Comparison of ENCODE assay signal across 10 cellular contexts in the genomic region with DNA sequence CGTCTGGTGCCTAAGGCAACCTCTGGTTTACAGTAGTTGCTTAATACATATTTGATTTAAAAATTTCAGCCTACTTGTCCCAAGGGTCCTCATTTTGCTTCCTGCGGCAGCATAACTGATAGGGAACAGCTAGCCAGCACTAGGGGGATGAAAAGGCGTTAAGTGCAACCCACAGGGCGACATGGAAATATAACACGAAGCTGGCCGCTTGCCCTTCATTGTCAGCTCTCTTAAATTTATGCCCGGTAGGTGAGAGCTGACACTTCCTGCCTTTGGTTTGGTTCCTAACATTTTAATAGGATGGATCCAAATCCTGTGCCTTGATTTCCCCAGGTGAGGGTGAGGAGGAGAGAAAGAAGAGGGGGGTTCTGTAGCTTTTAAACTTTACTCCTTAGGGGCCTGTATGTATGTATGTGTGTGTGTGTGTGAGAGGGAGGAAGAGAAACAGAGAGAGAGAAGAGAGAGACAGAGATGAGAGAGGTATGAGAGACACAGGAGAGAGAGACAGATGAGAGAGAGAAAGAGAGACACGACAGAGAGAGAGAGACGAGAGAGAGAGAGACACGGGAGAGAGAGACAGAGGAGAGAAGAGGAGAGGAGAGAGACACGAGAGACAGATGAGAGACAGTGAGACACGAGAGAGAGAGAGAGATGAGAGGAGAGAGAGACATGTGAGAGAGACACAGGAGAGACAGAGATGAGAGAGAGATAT. TPM values are rescaled to one million over a fixed set of nuclear protein-coding genes. Genes with fewer than 3 reads are reported as not detected.
DNase-seq lines count a peak whose midpoint lies in the region; ATAC-seq and TF ChIP-seq lines count a peak whose summit lies in the region.
"Had no signal": no experiment of that assay in that cellular context is flagged by ENCODE, and none has a peak within 500 bp of the region (broad histone marks: within the 10 kb centered on the region; RNA-seq: fewer than 3 reads in every experiment).

No MANE protein-coding gene starts in this region.

- CTCF ChIA-PET in CD8-positive, alpha-beta T cell (lab: Charles Lee), result no interaction called here

- H3K79me2 ChIP-seq in ACC112 (ENCODE audit: control insufficient read depth, insufficient read depth, low read length, unreplicated experiment) (no peaks in the 10 kb centered on the region), Karpas-422 (ENCODE audit: low read length) (no peaks in the 10 kb centered on the region)

- H3K4me1 ChIP-seq in ACC112 (ENCODE audit: control insufficient read depth, insufficient read depth, low read length, unreplicated experiment) (peaks cover 18% of the 10 kb centered on the region), Karpas-422 (ENCODE audit: low read length) (no peaks in the 10 kb centered on the region)
- peaks cover 12% of the 10 kb centered on the region for H3K4me1 ChIP-seq in CD8-positive, alpha-beta T cell (ENCODE audit: insufficient read depth, low read length)

- no peak overlapping the region for H3K27ac Mint-ChIP-seq in CD8-positive, alpha-beta T cell
- H3K27ac Mint-ChIP-seq in activated T-helper 2 cell treated with anti-CD3 and anti-CD28 coated beads, Interferon-gamma antibody, Interleukin-2, Interleukin-4, amounts not matched to agents 10 μg/mL and 5 μg/mL and 100 μg/mL, durations not matched to agents 14 hours and 24 hours and 36 hours, result no peak overlapping the region
- no peak overlapping the region for H3K27ac Mint-ChIP-seq in mesothelial cell of epicardium

- H3K36me3 ChIP-seq in ACC112 (ENCODE audit: insufficient read depth, low read length), result no peaks in the 10 kb centered on the region
- H3K36me3 ChIP-seq in CD8-positive, alpha-beta T cell (ENCODE audit: insufficient read depth, low read length), result no peaks in the 10 kb centered on the region
- no peaks in the 10 kb centered on the region for H3K36me3 ChIP-seq in Karpas-422 (ENCODE audit: insufficient read depth, low read length)

- peaks cover 15% of the 10 kb centered on the region for H3K4me1 Mint-ChIP-seq in CD8-positive, alpha-beta T cell (ENCODE audit: low read depth)
- H3K4me1 Mint-ChIP-seq in activated T-helper 2 cell treated with anti-CD3 and anti-CD28 coated beads, Interferon-gamma antibody, Interleukin-2, Interleukin-4, amounts not matched to agents 10 μg/mL and 5 μg/mL and 100 μg/mL, durations not matched to agents 14 hours and 24 hours and 36 hours (ENCODE audit: low read depth), result peaks cover 8% of the 10 kb centered on the region
- peaks cover 13% of the 10 kb centered on the region for H3K4me1 Mint-ChIP-seq in mesothelial cell of epicardium

- H3K27me3 ChIP-seq in ACC112 (ENCODE audit: insufficient read depth, low read length) (peaks cover 21% of the 10 kb centered on the region; the same call in 1 of the 2 replicates), Karpas-422 (ENCODE audit: low read length) (no peaks in the 10 kb centered on the region)
- H3K27me3 ChIP-seq in CD8-positive, alpha-beta T cell (ENCODE audit: insufficient read depth, low read length), result peaks cover 4% of the 10 kb centered on the region

- H3K36me3 Mint-ChIP-seq in CD8-positive, alpha-beta T cell, result no peaks in the 10 kb centered on the region
- H3K36me3 Mint-ChIP-seq in activated T-helper 2 cell treated with anti-CD3 and anti-CD28 coated beads, Interferon-gamma antibody, Interleukin-2, Interleukin-4, amounts not matched to agents 10 μg/mL and 5 μg/mL and 100 μg/mL, durations not matched to agents 14 hours and 24 hours and 36 hours (ENCODE audit: low read depth), result no peaks in the 10 kb centered on the region
- H3K36me3 Mint-ChIP-seq in mesothelial cell of epicardium, result no peaks in the 10 kb centered on the region

- peak overlapping the region; percentile 71 for H3K4me3 Mint-ChIP-seq in CD8-positive, alpha-beta T cell
- peak overlapping the region; percentile 72 for H3K4me3 Mint-ChIP-seq in activated T-helper 2 cell treated with anti-CD3 and anti-CD28 coated beads, Interferon-gamma antibody, Interleukin-2, Interleukin-4, amounts not matched to agents 10 μg/mL and 5 μg/mL and 100 μg/mL, durations not matched to agents 14 hours and 24 hours and 36 hours (ENCODE audit: low read depth)
- peak overlapping the region; percentile 42 for H3K4me3 Mint-ChIP-seq in mesothelial cell of epicardium

- DNase-seq in CD8-positive, alpha-beta T cell, result no peak
- DNase-seq in activated T-helper 2 cell treated with anti-CD3 and anti-CD28 coated beads, Interferon-gamma antibody, Interleukin-2, Interleukin-4, amounts not matched to agents 10 μg/mL and 5 μg/mL and 100 μg/mL, durations not matched to agents 14 hours and 24 hours and 36 hours (ENCODE audit: low spot score), result no peak
- DNase-seq in mesothelial cell of epicardium (ENCODE audit: low spot score in 2 of 2, unreplicated experiment in 2 of 2) (no peak), Karpas-422 (no peak), cerebellar cortex (ENCODE audit: low spot score) (no peak), mucosa of gallbladder (ENCODE audit: low spot score) (no peak)
- no peak for DNase-seq in activated effector memory CD4-positive, alpha-beta T cell treated with Interleukin-2 at 50 U/mL for 16 hours
- DNase-seq: DND-41, SIG-M5 had no signal

- H4K20me1 ChIP-seq in Karpas-422 (ENCODE audit: insufficient read depth, low read depth, low read length), result no peaks in the 10 kb centered on the region

- no peaks in the 10 kb centered on the region for H3K9me2 ChIP-seq in Karpas-422 (replicated peaks; ENCODE audit: insufficient read depth, low read length)

- no peak for TF ChIP-seq CTCF in CD8-positive, alpha-beta T cell (IDR thresholded peaks at IDR 0.05)
- TF ChIP-seq CTCF in mesothelial cell of epicardium (IDR thresholded peaks at IDR 0.05; ENCODE audit: unreplicated experiment), result no peak

- POLR2A ChIA-PET in CD8-positive, alpha-beta T cell (lab: Charles Lee), result interaction anchor here (0.6 kb wide), 1 partner anchor 18 kb away, joined by 3 read pairs; no protein-coding TSS in a partner anchor

- H3K4me2 ChIP-seq in Karpas-422 (ENCODE audit: low read depth, low read length, poor library complexity, severe bottlenecking), result no peak overlapping the region

- H3K27ac ChIP-seq in ACC112 (ENCODE audit: low read depth, low read length), result no peak overlapping the region
- no peak overlapping the region for H3K27ac ChIP-seq in CD8-positive, alpha-beta T cell (ENCODE audit: low read depth, low read length)
- no peak overlapping the region for H3K27ac ChIP-seq in Karpas-422 (ENCODE audit: low read length)

- H3K27me3 Mint-ChIP-seq in CD8-positive, alpha-beta T cell (ENCODE audit: low read depth), result peaks cover 39% of the 10 kb centered on the region
- H3K27me3 Mint-ChIP-seq in activated T-helper 2 cell treated with anti-CD3 and anti-CD28 coated beads, Interferon-gamma antibody, Interleukin-2, Interleukin-4, amounts not matched to agents 10 μg/mL and 5 μg/mL and 100 μg/mL, durations not matched to agents 14 hours and 24 hours and 36 hours (ENCODE audit: low read depth), result peaks cover 61% of the 10 kb centered on the region
- peaks cover 41% of the 10 kb centered on the region for H3K27me3 Mint-ChIP-seq in mesothelial cell of epicardium (ENCODE audit: low read depth)

- H3K4me3 ChIP-seq in ACC112 (ENCODE audit: low read depth, low read length) (peak overlapping the region; percentile 73), Karpas-422 (ENCODE audit: low read length) (no peak overlapping the region)
- H3K4me3 ChIP-seq in CD8-positive, alpha-beta T cell (ENCODE audit: low read depth, low read length), result peak overlapping the region; percentile 16

- ATAC-seq in CD8-positive, alpha-beta T cell, result no peak

- no peaks in the 10 kb centered on the region for H3K9me3 ChIP-seq in CD8-positive, alpha-beta T cell (ENCODE audit: low read length)
- H3K9me3 ChIP-seq in Karpas-422 (ENCODE audit: low read length), result no peaks in the 10 kb centered on the region

- intact Hi-C loops in CD8-positive, alpha-beta T cell (cut with DNase I, micrococcal nuclease), result no loop called here
- intact Hi-C loops in activated T-helper 2 cell treated with anti-CD3 and anti-CD28 coated beads, Interferon-gamma antibody, Interleukin-2, Interleukin-4, amounts not matched to agents 10 μg/mL and 5 μg/mL and 100 μg/mL, durations not matched to agents 14 hours and 24 hours and 36 hours (cut with micrococcal nuclease), result loop anchor here (5.0 kb wide), 1 partner anchor 83 kb away; a partner anchor contains a TSS

- peak overlapping the region; percentile 66 for H2AFZ ChIP-seq in ACC112 (ENCODE audit: low read length, unreplicated experiment)
- no peak overlapping the region for H2AFZ ChIP-seq in Karpas-422 (ENCODE audit: low read length)

- H3K9ac ChIP-seq in Karpas-422 (ENCODE audit: low read length), result no peak overlapping the region

- H3K9me3 Mint-ChIP-seq in CD8-positive, alpha-beta T cell, result peaks cover 5% of the 10 kb centered on the region
- H3K9me3 Mint-ChIP-seq in activated T-helper 2 cell treated with anti-CD3 and anti-CD28 coated beads, Interferon-gamma antibody, Interleukin-2, Interleukin-4, amounts not matched to agents 10 μg/mL and 5 μg/mL and 100 μg/mL, durations not matched to agents 14 hours and 24 hours and 36 hours, result no peaks in the 10 kb centered on the region
- no peaks in the 10 kb centered on the region for H3K9me3 Mint-ChIP-seq in mesothelial cell of epicardium

RNA-seq across cellular contexts. Expression of a gene that starts 0.9 kb away (rescaled TPM):
- total RNA-seq in CD8-positive, alpha-beta T cell, result not detected
- 0.21 and 0.23 TPM in 2 replicates for total RNA-seq in activated T-helper 2 cell treated with anti-CD3 and anti-CD28 coated beads, Interferon-gamma antibody, Interleukin-2, Interleukin-4, amounts not matched to agents 10 μg/mL and 5 μg/mL and 100 μg/mL, durations not matched to agents 14 hours and 24 hours and 36 hours
- total RNA-seq in mesothelial cell of epicardium, result 1.7 to 2.2 TPM (median 1.9 TPM) in 3 replicates
- total RNA-seq in Karpas-422 (2014; rRNA removed; shearing (Covaris generic); ENCODE audit: low replicate concordance), result not detected in 2 replicates
- 5.0 TPM for total RNA-seq in mucosa of gallbladder
